Comparison of ENCODE assay signal across 8 cellular contexts in the genomic region with DNA sequence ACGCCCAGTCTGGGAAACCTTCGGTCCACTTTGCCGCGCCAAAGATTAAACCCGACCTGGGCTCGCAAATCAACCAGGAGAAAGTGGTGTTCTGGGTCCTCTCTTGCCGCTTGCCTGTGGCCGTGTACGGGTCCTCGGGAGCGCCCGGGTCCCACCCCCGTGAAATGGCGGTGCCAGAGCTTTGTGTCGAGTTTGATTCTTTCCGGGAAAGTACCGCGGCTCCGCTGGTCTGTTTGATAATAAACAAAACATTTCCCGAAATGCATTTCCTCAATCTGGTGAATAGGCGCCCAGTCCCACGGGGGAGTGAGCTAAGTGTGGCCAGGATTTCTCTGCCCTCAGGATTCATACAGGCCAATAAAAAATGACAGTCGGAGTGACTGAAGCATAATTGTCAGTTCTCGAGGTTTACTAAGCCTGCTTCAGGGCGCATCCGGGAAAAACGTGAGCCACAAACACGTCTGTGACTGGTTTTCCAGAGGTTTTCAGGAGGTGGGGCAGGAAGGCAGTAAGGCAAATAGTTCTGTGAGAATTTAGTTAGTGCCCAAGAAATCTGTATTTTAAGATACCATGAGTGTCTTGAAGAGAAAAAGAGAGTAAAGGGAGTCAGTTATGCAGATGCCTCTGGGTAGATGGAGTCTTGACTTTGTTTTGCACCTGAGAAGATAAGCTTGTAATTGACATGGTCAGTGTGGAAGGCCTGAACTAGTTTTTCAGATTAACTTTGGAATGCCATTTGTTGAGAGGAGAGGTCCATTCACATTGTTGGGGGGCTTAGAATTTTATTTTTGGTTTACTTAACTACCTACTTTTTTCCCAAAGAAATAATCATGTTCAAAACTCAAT. TPM values are rescaled to one million over a fixed set of nuclear protein-coding genes. Genes with fewer than 3 reads are reported as not detected.
DNase-seq lines count a peak whose midpoint lies in the region; ATAC-seq and TF ChIP-seq lines count a peak whose summit lies in the region.

No MANE protein-coding gene starts in this region.

- ATAC-seq in GM21423 (IDR thresholded peaks at IDR 0.05; ENCODE audit: unreplicated experiment) (peak; percentile 32), RWPE2 (ENCODE audit: low read depth) (peak; percentile 48), upper lobe of left lung (ENCODE audit: low FRiP score in 2 of 2) (peak; percentile 72 to 74)
- ATAC-seq in activated naive CD4-positive, alpha-beta T cell treated with anti-CD3 and anti-CD28 coated beads, Interleukin-2, amount 50 U/mL, for 72 hours: peak; percentile 25 to 48

- H3K36me3 Mint-ChIP-seq in activated naive CD4-positive, alpha-beta T cell treated with anti-CD3 and anti-CD28 coated beads, Interleukin-2, amount 50 U/mL, for 72 hours: peaks cover 0 to 16% of the 10 kb centered on the region in 2 donors

- TF ChIP-seq CTCF in RWPE2 (IDR thresholded peaks at IDR 0.05; ENCODE audit: poor library complexity, severe bottlenecking): no peak
- TF ChIP-seq CTCF in cardiac muscle cell (IDR thresholded peaks at IDR 0.05; ENCODE audit: low read depth, low read length): no peak
- TF ChIP-seq CTCF in upper lobe of left lung (IDR thresholded peaks at IDR 0.05): no peak

- H3K27ac Mint-ChIP-seq in activated naive CD4-positive, alpha-beta T cell treated with anti-CD3 and anti-CD28 coated beads, Interleukin-2, amount 50 U/mL, for 72 hours: no peak overlapping the region

- peak overlapping the region; percentile 91 for H3K4me3 ChIP-seq in RWPE2 (ENCODE audit: severe bottlenecking)
- H3K4me3 ChIP-seq in cardiac muscle cell: peak overlapping the region; percentile 80
- H3K4me3 ChIP-seq in upper lobe of left lung: peak overlapping the region; percentile 68 to 93 (median 78)

- no peaks in the 10 kb centered on the region for H3K36me3 ChIP-seq in RWPE2 (ENCODE audit: low read depth)
- no peaks in the 10 kb centered on the region for H3K36me3 ChIP-seq in cardiac muscle cell
- no peaks in the 10 kb centered on the region for H3K36me3 ChIP-seq in upper lobe of left lung

- no peaks in the 10 kb centered on the region for H3K27me3 ChIP-seq in RWPE2 (ENCODE audit: insufficient read depth, poor library complexity, severe bottlenecking)
- H3K27me3 ChIP-seq in cardiac muscle cell: no peaks in the 10 kb centered on the region
- H3K27me3 ChIP-seq in upper lobe of left lung: no peaks in the 10 kb centered on the region

- no peak for TF ChIP-seq EP300 in upper lobe of left lung (IDR thresholded peaks at IDR 0.05)

- H3K9me3 ChIP-seq in RWPE2 (ENCODE audit: severe bottlenecking): no peaks in the 10 kb centered on the region
- H3K9me3 ChIP-seq in cardiac muscle cell (ENCODE audit: low read depth): no peaks in the 10 kb centered on the region
- no peaks in the 10 kb centered on the region for H3K9me3 ChIP-seq in upper lobe of left lung

- H3K27ac ChIP-seq in RWPE2 (ENCODE audit: poor library complexity, severe bottlenecking): peak overlapping the region; percentile 63
- peak overlapping the region; percentile 85 for H3K27ac ChIP-seq in cardiac muscle cell
- H3K27ac ChIP-seq in upper lobe of left lung: peak overlapping the region; percentile 97 to 100 (median 98)

- H3K4me1 ChIP-seq in RWPE2 (ENCODE audit: insufficient read depth, poor library complexity, severe bottlenecking) (no peaks in the 10 kb centered on the region), cardiac muscle cell (ENCODE audit: low read depth) (no peaks in the 10 kb centered on the region), upper lobe of left lung (peaks cover 21 to 33% (median 29%) of the 10 kb centered on the region in 4 donors)

- no peaks in the 10 kb centered on the region for H3K9me3 Mint-ChIP-seq in activated naive CD4-positive, alpha-beta T cell treated with anti-CD3 and anti-CD28 coated beads, Interleukin-2, amount 50 U/mL, for 72 hours

- 0 to 1% methylated on average over 18 to 28 of the region's 28 CpGs for WGBS in upper lobe of left lung, 2 donors

- intact Hi-C loops in posterior vena cava (cut with DNase I): no loop called here

- DNase-seq in DMS153 treated with DMSO at 0.1 percent for 48 hours (lab: John Stamatoyannopoulos, UW; ENCODE audit: unreplicated experiment) (peak; percentile 26), HT1080 (ENCODE audit: low read depth) (peak; percentile 51), RWPE2 (ENCODE audit: low spot score) (peak; percentile 56), cardiac muscle cell (ENCODE audit: low read depth in 1 of 2, low spot score in 1 of 2) (peak; percentile 48 to 73), posterior vena cava (ENCODE audit: low spot score) (peak; percentile 91), upper lobe of left lung (peak in 1 of 2 donors; percentile 78)
- peak; percentile 60 to 75 for DNase-seq in activated naive CD4-positive, alpha-beta T cell treated with anti-CD3 and anti-CD28 coated beads, Interleukin-2, amount 50 U/mL, for 72 hours (ENCODE audit: low spot score in 2 of 2)

- TF ChIP-seq POLR2A in upper lobe of left lung (IDR thresholded peaks at IDR 0.05): peak in 1 of 4 donors; percentile 59

RNA-seq across cellular contexts. Expression of a gene that starts 0.7 kb away (rescaled TPM):
- total RNA-seq in HT1080 (2014; rRNA removed; shearing (Covaris generic)): 9.6 and 11.1 TPM in 2 replicates
- 17.2 and 27.4 TPM in 2 replicates for polyA plus RNA-seq in HT1080 (2015; cell fraction: cytosol; rRNA removed)
- polyA plus RNA-seq in HT1080 (2015; cell fraction: nucleus; rRNA removed): 8.3 TPM in 2 replicates
- total RNA-seq in activated naive CD4-positive, alpha-beta T cell treated with anti-CD3 and anti-CD28 coated beads, Interleukin-2, amount 50 U/mL, for 72 hours: 10 to 100 TPM; 21.9 to 26.4 TPM
- total RNA-seq in cardiac muscle cell: 6.5 and 12.1 TPM in 2 replicates
- 18.6 and 19.2 TPM in 2 replicates for polyA plus RNA-seq in cardiac muscle cell
- total RNA-seq in posterior vena cava: 10 to 100 TPM; 38.5 to 46.2 TPM
- total RNA-seq in upper lobe of left lung: 10 to 100 TPM; 17.1 to 68.5 (median 36.0) TPM

RNA-seq across cellular contexts. Expression of a gene that starts 59.3 kb away (rescaled TPM):
- total RNA-seq in HT1080 (2014; rRNA removed; shearing (Covaris generic)): 21.4 and 30.4 TPM in 2 replicates
- 21.9 and 24.1 TPM in 2 replicates for polyA plus RNA-seq in HT1080 (2015; cell fraction: cytosol; rRNA removed)
- 12.8 and 16.9 TPM in 2 replicates for polyA plus RNA-seq in HT1080 (2015; cell fraction: nucleus; rRNA removed)
- 10 to 100 TPM; 21.4 to 33.5 TPM for total RNA-seq in activated naive CD4-positive, alpha-beta T cell treated with anti-CD3 and anti-CD28 coated beads, Interleukin-2, amount 50 U/mL, for 72 hours
- 7.5 and 8.4 TPM in 2 replicates for total RNA-seq in cardiac muscle cell
- 16.1 and 17.8 TPM in 2 replicates for polyA plus RNA-seq in cardiac muscle cell
- total RNA-seq in posterior vena cava: 10 to 100 TPM; 19.8 to 22.4 TPM
- total RNA-seq in upper lobe of left lung: 10 to 100 TPM; 11.5 to 49.2 (median 41.0) TPM
